Comparison of ENCODE assay signal across 8 cellular contexts in genomic region chr3:100401674-100402036, GRCh38. TPM values are rescaled to one million over a fixed set of nuclear protein-coding genes. Genes with fewer than 3 reads are reported as not detected.
DNase-seq lines count a peak whose midpoint lies in the region; ATAC-seq, FAIRE-seq and TF ChIP-seq lines count a peak whose summit lies in the region.

No MANE protein-coding gene starts in this region.

- no peaks in the 10 kb centered on the region for H3K27me3 Mint-ChIP-seq in activated T-helper 17 cell treated with anti-CD3 and anti-CD28 coated beads, Interleukin-2, amount 50 U/mL, for 72 hours
- H3K27me3 Mint-ChIP-seq in progenitor cell of endocrine pancreas = no peaks in the 10 kb centered on the region

- DNase-seq in NCI-H2081 (lab: John Stamatoyannopoulos, UW) (peak; percentile 32 to 72), NCI-H2081 treated with DMSO at 0.1 percent for 48 hours (lab: John Stamatoyannopoulos, UW) (no peak), NCI-H526 (lab: John Stamatoyannopoulos, UW) (peak; percentile 61 to 76), germinal center (ENCODE audit: low spot score) (peak; percentile 15), progenitor cell of endocrine pancreas (ENCODE audit: low spot score, unreplicated experiment) (peak; percentile 11), urothelium cell line (ENCODE audit: low spot score) (peak; percentile 33)

- FAIRE-seq in urothelium cell line (lab: Jason Lieb, UNC) = no peak

- TF ChIP-seq CTCF in progenitor cell of endocrine pancreas (IDR thresholded peaks at IDR 0.05; ENCODE audit: unreplicated experiment) = no peak

- ATAC-seq in HG02763 (IDR thresholded peaks at IDR 0.05; ENCODE audit: unreplicated experiment) = peak; percentile 8
- ATAC-seq in activated T-helper 17 cell treated with anti-CD3 and anti-CD28 coated beads, Interleukin-2, amount 50 U/mL, for 72 hours (replicated peaks) = peak; percentile 36

- H3K4me1 Mint-ChIP-seq in activated T-helper 17 cell treated with anti-CD3 and anti-CD28 coated beads, Interleukin-2, amount 50 U/mL, for 72 hours = peaks cover 21% of the 10 kb centered on the region
- H3K4me1 Mint-ChIP-seq in progenitor cell of endocrine pancreas (ENCODE audit: low read depth) = peaks cover 32% of the 10 kb centered on the region

- H3K9me3 Mint-ChIP-seq in activated T-helper 17 cell treated with anti-CD3 and anti-CD28 coated beads, Interleukin-2, amount 50 U/mL, for 72 hours = no peaks in the 10 kb centered on the region
- H3K9me3 Mint-ChIP-seq in progenitor cell of endocrine pancreas (ENCODE audit: low read depth) = peaks cover 3% of the 10 kb centered on the region

- H3K27ac Mint-ChIP-seq in activated T-helper 17 cell treated with anti-CD3 and anti-CD28 coated beads, Interleukin-2, amount 50 U/mL, for 72 hours = peak overlapping the region; percentile 95
- peak overlapping the region; percentile 97 for H3K27ac Mint-ChIP-seq in progenitor cell of endocrine pancreas

- peaks cover 40% of the 10 kb centered on the region for H3K36me3 Mint-ChIP-seq in activated T-helper 17 cell treated with anti-CD3 and anti-CD28 coated beads, Interleukin-2, amount 50 U/mL, for 72 hours (ENCODE audit: low read depth)
- peaks cover 3% of the 10 kb centered on the region for H3K36me3 Mint-ChIP-seq in progenitor cell of endocrine pancreas (ENCODE audit: insufficient read depth)

- peak overlapping the region; percentile 94 for H3K4me3 Mint-ChIP-seq in activated T-helper 17 cell treated with anti-CD3 and anti-CD28 coated beads, Interleukin-2, amount 50 U/mL, for 72 hours
- H3K4me3 Mint-ChIP-seq in progenitor cell of endocrine pancreas (ENCODE audit: low read depth) = peak overlapping the region; percentile 92

RNA-seq across cellular contexts. Expression of gene LNP1, which starts 0.3 kb away (rescaled TPM):
- 1 to 10 TPM; 1.4 to 1.8 TPM for total RNA-seq in activated T-helper 17 cell treated with anti-CD3 and anti-CD28 coated beads, Interleukin-2, amount 50 U/mL, for 72 hours
- 2.7 and 3.6 TPM in 2 replicates for total RNA-seq in progenitor cell of endocrine pancreas

RNA-seq across cellular contexts. Expression of gene TOMM70, which starts 0.8 kb away (rescaled TPM):
- 10 to 100 TPM; 33.5 to 52.4 TPM for total RNA-seq in activated T-helper 17 cell treated with anti-CD3 and anti-CD28 coated beads, Interleukin-2, amount 50 U/mL, for 72 hours
- total RNA-seq in progenitor cell of endocrine pancreas = 38.3 and 41.8 TPM in 2 replicates
